In the genomic region with DNA sequence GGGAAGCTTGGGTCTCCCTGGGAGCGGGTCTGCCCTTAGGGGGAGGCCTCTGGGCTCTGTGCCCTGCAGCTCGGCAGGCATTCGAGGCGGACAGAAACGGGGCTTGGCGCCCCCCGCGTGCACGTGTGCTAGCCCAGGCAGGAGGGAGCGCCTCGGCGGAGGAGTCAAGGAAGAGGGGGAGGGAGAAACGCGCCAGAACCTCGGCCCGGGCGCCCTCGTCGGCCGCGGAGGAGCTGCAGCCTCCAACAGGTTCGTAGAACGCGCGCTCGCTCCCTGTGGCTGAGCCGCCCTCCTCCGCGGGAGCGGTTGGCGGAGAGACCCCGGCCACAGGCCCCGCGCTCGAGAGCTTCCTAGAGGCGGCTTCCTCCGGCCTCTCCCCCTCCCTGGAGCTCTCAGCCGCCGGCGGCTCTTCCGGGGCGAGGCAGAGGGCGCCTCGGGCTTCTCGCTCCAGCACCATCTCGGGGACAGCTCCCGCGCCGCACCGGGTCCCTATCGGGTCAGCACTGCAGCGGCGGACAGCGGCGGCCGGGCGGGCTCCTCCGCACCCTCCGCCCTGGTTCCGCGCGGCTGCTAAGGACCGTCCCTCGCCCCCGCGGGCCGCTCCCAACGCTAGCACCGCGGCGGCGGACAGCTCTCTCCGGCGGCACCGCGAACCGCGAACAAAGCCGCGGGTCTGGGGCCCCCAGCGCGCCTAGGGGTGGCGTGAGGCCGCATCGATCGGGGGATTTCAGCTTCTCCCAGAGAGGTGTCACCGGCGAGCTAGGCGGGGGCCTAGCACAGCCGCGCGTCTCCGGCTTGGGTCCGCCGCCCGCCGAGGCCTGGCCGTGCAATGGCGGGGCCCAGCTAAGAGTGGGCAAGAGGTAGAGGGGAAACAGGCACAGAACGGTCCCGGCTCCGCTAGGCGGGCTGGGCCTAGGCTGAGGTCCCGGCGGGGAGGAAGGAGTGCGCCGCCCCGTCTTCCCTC, we compare ENCODE assay signal across 1 cellular context.
TF ChIP-seq lines count a peak whose summit lies in the region.

No MANE protein-coding gene starts in this region.

TF ChIP-seq in H1, 55 proteins besides CTCF, POLR2A, EP300 and RAD21 (continued from another document):
- TF ChIP-seq, protein P1, sequence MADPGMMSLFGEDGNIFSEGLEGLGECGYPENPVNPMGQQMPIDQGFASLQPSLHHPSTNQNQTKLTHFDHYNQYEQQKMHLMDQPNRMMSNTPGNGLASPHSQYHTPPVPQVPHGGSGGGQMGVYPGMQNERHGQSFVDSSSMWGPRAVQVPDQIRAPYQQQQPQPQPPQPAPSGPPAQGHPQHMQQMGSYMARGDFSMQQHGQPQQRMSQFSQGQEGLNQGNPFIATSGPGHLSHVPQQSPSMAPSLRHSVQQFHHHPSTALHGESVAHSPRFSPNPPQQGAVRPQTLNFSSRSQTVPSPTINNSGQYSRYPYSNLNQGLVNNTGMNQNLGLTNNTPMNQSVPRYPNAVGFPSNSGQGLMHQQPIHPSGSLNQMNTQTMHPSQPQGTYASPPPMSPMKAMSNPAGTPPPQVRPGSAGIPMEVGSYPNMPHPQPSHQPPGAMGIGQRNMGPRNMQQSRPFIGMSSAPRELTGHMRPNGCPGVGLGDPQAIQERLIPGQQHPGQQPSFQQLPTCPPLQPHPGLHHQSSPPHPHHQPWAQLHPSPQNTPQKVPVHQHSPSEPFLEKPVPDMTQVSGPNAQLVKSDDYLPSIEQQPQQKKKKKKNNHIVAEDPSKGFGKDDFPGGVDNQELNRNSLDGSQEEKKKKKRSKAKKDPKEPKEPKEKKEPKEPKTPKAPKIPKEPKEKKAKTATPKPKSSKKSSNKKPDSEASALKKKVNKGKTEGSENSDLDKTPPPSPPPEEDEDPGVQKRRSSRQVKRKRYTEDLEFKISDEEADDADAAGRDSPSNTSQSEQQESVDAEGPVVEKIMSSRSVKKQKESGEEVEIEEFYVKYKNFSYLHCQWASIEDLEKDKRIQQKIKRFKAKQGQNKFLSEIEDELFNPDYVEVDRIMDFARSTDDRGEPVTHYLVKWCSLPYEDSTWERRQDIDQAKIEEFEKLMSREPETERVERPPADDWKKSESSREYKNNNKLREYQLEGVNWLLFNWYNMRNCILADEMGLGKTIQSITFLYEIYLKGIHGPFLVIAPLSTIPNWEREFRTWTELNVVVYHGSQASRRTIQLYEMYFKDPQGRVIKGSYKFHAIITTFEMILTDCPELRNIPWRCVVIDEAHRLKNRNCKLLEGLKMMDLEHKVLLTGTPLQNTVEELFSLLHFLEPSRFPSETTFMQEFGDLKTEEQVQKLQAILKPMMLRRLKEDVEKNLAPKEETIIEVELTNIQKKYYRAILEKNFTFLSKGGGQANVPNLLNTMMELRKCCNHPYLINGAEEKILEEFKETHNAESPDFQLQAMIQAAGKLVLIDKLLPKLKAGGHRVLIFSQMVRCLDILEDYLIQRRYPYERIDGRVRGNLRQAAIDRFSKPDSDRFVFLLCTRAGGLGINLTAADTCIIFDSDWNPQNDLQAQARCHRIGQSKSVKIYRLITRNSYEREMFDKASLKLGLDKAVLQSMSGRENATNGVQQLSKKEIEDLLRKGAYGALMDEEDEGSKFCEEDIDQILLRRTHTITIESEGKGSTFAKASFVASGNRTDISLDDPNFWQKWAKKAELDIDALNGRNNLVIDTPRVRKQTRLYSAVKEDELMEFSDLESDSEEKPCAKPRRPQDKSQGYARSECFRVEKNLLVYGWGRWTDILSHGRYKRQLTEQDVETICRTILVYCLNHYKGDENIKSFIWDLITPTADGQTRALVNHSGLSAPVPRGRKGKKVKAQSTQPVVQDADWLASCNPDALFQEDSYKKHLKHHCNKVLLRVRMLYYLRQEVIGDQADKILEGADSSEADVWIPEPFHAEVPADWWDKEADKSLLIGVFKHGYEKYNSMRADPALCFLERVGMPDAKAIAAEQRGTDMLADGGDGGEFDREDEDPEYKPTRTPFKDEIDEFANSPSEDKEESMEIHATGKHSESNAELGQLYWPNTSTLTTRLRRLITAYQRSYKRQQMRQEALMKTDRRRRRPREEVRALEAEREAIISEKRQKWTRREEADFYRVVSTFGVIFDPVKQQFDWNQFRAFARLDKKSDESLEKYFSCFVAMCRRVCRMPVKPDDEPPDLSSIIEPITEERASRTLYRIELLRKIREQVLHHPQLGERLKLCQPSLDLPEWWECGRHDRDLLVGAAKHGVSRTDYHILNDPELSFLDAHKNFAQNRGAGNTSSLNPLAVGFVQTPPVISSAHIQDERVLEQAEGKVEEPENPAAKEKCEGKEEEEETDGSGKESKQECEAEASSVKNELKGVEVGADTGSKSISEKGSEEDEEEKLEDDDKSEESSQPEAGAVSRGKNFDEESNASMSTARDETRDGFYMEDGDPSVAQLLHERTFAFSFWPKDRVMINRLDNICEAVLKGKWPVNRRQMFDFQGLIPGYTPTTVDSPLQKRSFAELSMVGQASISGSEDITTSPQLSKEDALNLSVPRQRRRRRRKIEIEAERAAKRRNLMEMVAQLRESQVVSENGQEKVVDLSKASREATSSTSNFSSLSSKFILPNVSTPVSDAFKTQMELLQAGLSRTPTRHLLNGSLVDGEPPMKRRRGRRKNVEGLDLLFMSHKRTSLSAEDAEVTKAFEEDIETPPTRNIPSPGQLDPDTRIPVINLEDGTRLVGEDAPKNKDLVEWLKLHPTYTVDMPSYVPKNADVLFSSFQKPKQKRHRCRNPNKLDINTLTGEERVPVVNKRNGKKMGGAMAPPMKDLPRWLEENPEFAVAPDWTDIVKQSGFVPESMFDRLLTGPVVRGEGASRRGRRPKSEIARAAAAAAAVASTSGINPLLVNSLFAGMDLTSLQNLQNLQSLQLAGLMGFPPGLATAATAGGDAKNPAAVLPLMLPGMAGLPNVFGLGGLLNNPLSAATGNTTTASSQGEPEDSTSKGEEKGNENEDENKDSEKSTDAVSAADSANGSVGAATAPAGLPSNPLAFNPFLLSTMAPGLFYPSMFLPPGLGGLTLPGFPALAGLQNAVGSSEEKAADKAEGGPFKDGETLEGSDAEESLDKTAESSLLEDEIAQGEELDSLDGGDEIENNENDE (IDR thresholded peaks at IDR 0.05; ENCODE audit: insufficient replicate concordance, low read length), result no peak
- no peak for TF ChIP-seq CTBP2 (IDR thresholded peaks at IDR 0.05; ENCODE audit: borderline replicate concordance, insufficient read depth, insufficient read length, low read length)
- 0 out of 2 replicates have a peak, but pooled peaks have one; percentile 21 for TF ChIP-seq YY1 (IDR thresholded peaks at IDR 0.05; ENCODE audit: low read depth, low read length)
- TF ChIP-seq BACH1 (IDR thresholded peaks at IDR 0.05; ENCODE audit: low read length), result no peak
- no peak for TF ChIP-seq CHD1 (IDR thresholded peaks at IDR 0.05; ENCODE audit: low read depth, low read length)
- TF ChIP-seq TCF12 (IDR thresholded peaks at IDR 0.05; ENCODE audit: low read depth, low read length), result no peak
- TF ChIP-seq, protein P2, sequence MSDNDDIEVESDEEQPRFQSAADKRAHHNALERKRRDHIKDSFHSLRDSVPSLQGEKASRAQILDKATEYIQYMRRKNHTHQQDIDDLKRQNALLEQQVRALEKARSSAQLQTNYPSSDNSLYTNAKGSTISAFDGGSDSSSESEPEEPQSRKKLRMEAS (IDR thresholded peaks at IDR 0.05), result peak; percentile 81
- no peak for TF ChIP-seq NRF1 (IDR thresholded peaks at IDR 0.05; ENCODE audit: low read depth, low read length)
- no peak for TF ChIP-seq CBX5 (IDR thresholded peaks at IDR 0.05; ENCODE audit: low read depth, low read length)
- TF ChIP-seq RNF2 (IDR thresholded peaks at IDR 0.05; ENCODE audit: borderline replicate concordance, low read depth, low read length, missing control alignments, poor library complexity, severe bottlenecking), result no peak
- TF ChIP-seq HDAC2 (IDR thresholded peaks at IDR 0.05; ENCODE audit: borderline replicate concordance in 1 of 2, low read depth in 2 of 2, low read length in 2 of 2), result peak; percentile 97 to 100
- TF ChIP-seq GTF2F1 (IDR thresholded peaks at IDR 0.05; ENCODE audit: borderline replicate concordance, low read depth, low read length), result no peak
- peak; percentile 79; the same call in 1 of the 2 replicates for TF ChIP-seq EGR1 (IDR thresholded peaks at IDR 0.05; ENCODE audit: borderline replicate concordance, low read depth, low read length)
- no peak for TF ChIP-seq CBX8 (IDR thresholded peaks at IDR 0.05; ENCODE audit: borderline replicate concordance, low read depth, low read length)
- no peak; the same call in 1 of the 2 replicates for TF ChIP-seq TAF1 (IDR thresholded peaks at IDR 0.05; ENCODE audit: low read depth, low read length)
- TF ChIP-seq, protein P3, sequence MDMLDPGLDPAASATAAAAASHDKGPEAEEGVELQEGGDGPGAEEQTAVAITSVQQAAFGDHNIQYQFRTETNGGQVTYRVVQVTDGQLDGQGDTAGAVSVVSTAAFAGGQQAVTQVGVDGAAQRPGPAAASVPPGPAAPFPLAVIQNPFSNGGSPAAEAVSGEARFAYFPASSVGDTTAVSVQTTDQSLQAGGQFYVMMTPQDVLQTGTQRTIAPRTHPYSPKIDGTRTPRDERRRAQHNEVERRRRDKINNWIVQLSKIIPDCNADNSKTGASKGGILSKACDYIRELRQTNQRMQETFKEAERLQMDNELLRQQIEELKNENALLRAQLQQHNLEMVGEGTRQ (IDR thresholded peaks at IDR 0.05; ENCODE audit: low read length), result no peak
- TF ChIP-seq KDM4A (IDR thresholded peaks at IDR 0.05; ENCODE audit: low read depth, low read length, severe bottlenecking), result no peak
- no peak for TF ChIP-seq BRCA1 (IDR thresholded peaks at IDR 0.05; ENCODE audit: low read depth, low read length)
- TF ChIP-seq POU5F1 (IDR thresholded peaks at IDR 0.05; ENCODE audit: low read depth, low read length), result no peak
- TF ChIP-seq ZNF274 (IDR thresholded peaks at IDR 0.05; ENCODE audit: borderline replicate concordance, extremely low read depth, low read length), result no peak
- TF ChIP-seq POLR2AphosphoS5 (IDR thresholded peaks at IDR 0.05; ENCODE audit: low read depth, low read length), result no peak
- no peak for TF ChIP-seq HDAC6 (IDR thresholded peaks at IDR 0.05; ENCODE audit: low read depth, low read length)
- TF ChIP-seq CREB1 (IDR thresholded peaks at IDR 0.05), result peak; percentile 67
- peak; percentile 16 for TF ChIP-seq SAP30 (IDR thresholded peaks at IDR 0.05; ENCODE audit: insufficient read depth, insufficient replicate concordance, low read length)
- TF ChIP-seq CEBPB (IDR thresholded peaks at IDR 0.05; ENCODE audit: low read depth, low read length), result no peak
- peak; percentile 98 for TF ChIP-seq TAF7 (optimal IDR thresholded peaks at IDR 0.05; ENCODE audit: borderline replicate concordance, low read depth, low read length)
- TF ChIP-seq ASH2L (IDR thresholded peaks at IDR 0.05; ENCODE audit: low read length), result peak; percentile 69
- TF ChIP-seq SP1 (IDR thresholded peaks at IDR 0.05; ENCODE audit: low read depth, low read length), result no peak; the same call in 1 of the 2 replicates
- TF ChIP-seq EZH2 (IDR thresholded peaks at IDR 0.05; ENCODE audit: low read depth, low read length, severe bottlenecking), result peak; percentile 12
- no peak for TF ChIP-seq SP2 (IDR thresholded peaks at IDR 0.05; ENCODE audit: low read length)
- no peak for TF ChIP-seq RFX5 (IDR thresholded peaks at IDR 0.05; ENCODE audit: borderline replicate concordance, low read depth, low read length)
- TF ChIP-seq, protein P4, sequence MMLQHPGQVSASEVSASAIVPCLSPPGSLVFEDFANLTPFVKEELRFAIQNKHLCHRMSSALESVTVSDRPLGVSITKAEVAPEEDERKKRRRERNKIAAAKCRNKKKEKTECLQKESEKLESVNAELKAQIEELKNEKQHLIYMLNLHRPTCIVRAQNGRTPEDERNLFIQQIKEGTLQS (IDR thresholded peaks at IDR 0.05; ENCODE audit: insufficient read depth, low read depth, low read length), result no peak
- no peak for TF ChIP-seq SIRT6 (IDR thresholded peaks at IDR 0.05; ENCODE audit: low read length)
- TF ChIP-seq KDM5A (IDR thresholded peaks at IDR 0.05; ENCODE audit: low read length), result no peak
- TF ChIP-seq CHD2 (IDR thresholded peaks at IDR 0.05; ENCODE audit: low read length), result 0 out of 2 replicates have a peak, but pooled peaks have one; percentile 6
- TF ChIP-seq TEAD4 (IDR thresholded peaks at IDR 0.05; ENCODE audit: low read depth, low read length), result peak; percentile 33; the same call in 1 of the 2 replicates
- no peak for TF ChIP-seq NANOG (IDR thresholded peaks at IDR 0.05; ENCODE audit: insufficient read depth, low read depth, low read length, poor library complexity, severe bottlenecking)
- TF ChIP-seq PHF8 (conservative IDR thresholded peaks at IDR 0.05; ENCODE audit: low read depth, low read length), result no peak; the same call in 1 of the 2 replicates
- no peak for TF ChIP-seq KDM1A (IDR thresholded peaks at IDR 0.05; ENCODE audit: borderline replicate concordance, low read length)
- TF ChIP-seq, protein P5, sequence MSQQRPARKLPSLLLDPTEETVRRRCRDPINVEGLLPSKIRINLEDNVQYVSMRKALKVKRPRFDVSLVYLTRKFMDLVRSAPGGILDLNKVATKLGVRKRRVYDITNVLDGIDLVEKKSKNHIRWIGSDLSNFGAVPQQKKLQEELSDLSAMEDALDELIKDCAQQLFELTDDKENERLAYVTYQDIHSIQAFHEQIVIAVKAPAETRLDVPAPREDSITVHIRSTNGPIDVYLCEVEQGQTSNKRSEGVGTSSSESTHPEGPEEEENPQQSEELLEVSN (IDR thresholded peaks at IDR 0.05), result peak; percentile 51
- TF ChIP-seq BCL11A (IDR thresholded peaks at IDR 0.05; ENCODE audit: low read depth in 2 of 2, low read length in 2 of 2), result no peak
- no peak for TF ChIP-seq SIX5 (IDR thresholded peaks at IDR 0.05; ENCODE audit: low read depth, low read length)
- TF ChIP-seq SIN3A (conservative IDR thresholded peaks at IDR 0.05 in 1 of 2, IDR thresholded peaks at IDR 0.05 in 1 of 2; ENCODE audit: low read depth in 1 of 2, low read length in 2 of 2), result peak; percentile 100
- TF ChIP-seq SP4 (IDR thresholded peaks at IDR 0.05; ENCODE audit: low read length), result no peak; the same call in 1 of the 2 replicates
- TF ChIP-seq JUND (IDR thresholded peaks at IDR 0.05; ENCODE audit: low read length), result no peak
- no peak for TF ChIP-seq RXRA (IDR thresholded peaks at IDR 0.05; ENCODE audit: insufficient read depth, low read depth, low read length)
- TF ChIP-seq RBBP5 (IDR thresholded peaks at IDR 0.05; ENCODE audit: borderline replicate concordance, low read depth, low read length), result 0 out of 2 replicates have a peak, but pooled peaks have one; percentile 53
- TF ChIP-seq JUN (IDR thresholded peaks at IDR 0.05; ENCODE audit: low read depth, low read length), result no peak
- no peak for TF ChIP-seq SUZ12 (IDR thresholded peaks at IDR 0.05; ENCODE audit: low read length)
- no peak for TF ChIP-seq MAFK (IDR thresholded peaks at IDR 0.05; ENCODE audit: low read depth, low read length)
